Comparison of ENCODE assay signal across 1 cellular context in the genomic region with DNA sequence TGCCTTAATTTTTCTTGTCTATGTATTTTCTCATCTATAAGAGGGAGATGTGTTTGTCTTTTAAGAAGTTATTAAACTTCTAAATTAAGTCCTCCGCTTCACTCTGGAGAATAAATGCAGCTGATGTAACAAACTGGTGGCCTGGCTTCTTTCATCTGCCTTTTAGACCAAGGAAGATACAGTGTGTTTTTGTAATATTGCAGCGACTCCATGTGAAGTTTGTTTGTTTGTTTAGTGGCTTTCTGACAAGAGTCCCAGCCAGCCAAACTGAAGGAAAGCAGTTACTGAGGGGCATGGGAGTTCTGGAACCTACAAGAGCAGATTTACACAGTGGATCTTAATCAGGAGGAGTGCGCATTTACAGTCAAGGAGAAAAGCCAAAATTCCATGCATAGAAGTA.
TF ChIP-seq lines count a peak whose summit lies in the region.

No MANE protein-coding gene starts in this region.

TF ChIP-seq in SK-N-SH treated with all-trans-retinoic acid at 6 μM for 48 hours, 23 proteins besides CTCF, POLR2A, EP300 and RAD21 (continued from another document):
- TF ChIP-seq, protein P1, sequence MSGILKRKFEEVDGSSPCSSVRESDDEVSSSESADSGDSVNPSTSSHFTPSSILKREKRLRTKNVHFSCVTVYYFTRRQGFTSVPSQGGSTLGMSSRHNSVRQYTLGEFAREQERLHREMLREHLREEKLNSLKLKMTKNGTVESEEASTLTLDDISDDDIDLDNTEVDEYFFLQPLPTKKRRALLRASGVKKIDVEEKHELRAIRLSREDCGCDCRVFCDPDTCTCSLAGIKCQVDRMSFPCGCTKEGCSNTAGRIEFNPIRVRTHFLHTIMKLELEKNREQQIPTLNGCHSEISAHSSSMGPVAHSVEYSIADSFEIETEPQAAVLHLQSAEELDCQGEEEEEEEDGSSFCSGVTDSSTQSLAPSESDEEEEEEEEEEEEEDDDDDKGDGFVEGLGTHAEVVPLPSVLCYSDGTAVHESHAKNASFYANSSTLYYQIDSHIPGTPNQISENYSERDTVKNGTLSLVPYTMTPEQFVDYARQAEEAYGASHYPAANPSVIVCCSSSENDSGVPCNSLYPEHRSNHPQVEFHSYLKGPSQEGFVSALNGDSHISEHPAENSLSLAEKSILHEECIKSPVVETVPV (CRISPR knock-in tag; IDR thresholded peaks at IDR 0.05), result no peak
- no peak for TF ChIP-seq RARB (CRISPR knock-in tag; IDR thresholded peaks at IDR 0.05)
- TF ChIP-seq ESRRG (CRISPR knock-in tag; IDR thresholded peaks at IDR 0.05), result no peak
- no peak for TF ChIP-seq BACH2 (CRISPR knock-in tag; IDR thresholded peaks at IDR 0.05; ENCODE audit: borderline replicate concordance)
- TF ChIP-seq ZFP3 (CRISPR knock-in tag; IDR thresholded peaks at IDR 0.05), result no peak
- TF ChIP-seq, protein P2, sequence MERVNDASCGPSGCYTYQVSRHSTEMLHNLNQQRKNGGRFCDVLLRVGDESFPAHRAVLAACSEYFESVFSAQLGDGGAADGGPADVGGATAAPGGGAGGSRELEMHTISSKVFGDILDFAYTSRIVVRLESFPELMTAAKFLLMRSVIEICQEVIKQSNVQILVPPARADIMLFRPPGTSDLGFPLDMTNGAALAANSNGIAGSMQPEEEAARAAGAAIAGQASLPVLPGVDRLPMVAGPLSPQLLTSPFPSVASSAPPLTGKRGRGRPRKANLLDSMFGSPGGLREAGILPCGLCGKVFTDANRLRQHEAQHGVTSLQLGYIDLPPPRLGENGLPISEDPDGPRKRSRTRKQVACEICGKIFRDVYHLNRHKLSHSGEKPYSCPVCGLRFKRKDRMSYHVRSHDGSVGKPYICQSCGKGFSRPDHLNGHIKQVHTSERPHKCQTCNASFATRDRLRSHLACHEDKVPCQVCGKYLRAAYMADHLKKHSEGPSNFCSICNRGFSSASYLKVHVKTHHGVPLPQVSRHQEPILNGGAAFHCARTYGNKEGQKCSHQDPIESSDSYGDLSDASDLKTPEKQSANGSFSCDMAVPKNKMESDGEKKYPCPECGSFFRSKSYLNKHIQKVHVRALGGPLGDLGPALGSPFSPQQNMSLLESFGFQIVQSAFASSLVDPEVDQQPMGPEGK (CRISPR knock-in tag; IDR thresholded peaks at IDR 0.05; ENCODE audit: borderline replicate concordance), result no peak
- TF ChIP-seq PPARA (CRISPR knock-in tag; IDR thresholded peaks at IDR 0.05; ENCODE audit: borderline replicate concordance), result no peak
- TF ChIP-seq ZFP30 (CRISPR knock-in tag; IDR thresholded peaks at IDR 0.05), result no peak
- no peak for TF ChIP-seq OSR1 (CRISPR knock-in tag; IDR thresholded peaks at IDR 0.05)
- no peak for TF ChIP-seq ZNF70 (CRISPR knock-in tag; IDR thresholded peaks at IDR 0.05)
